In genomic region chr2:157053876-157054275, GRCh38 we compare ENCODE assay signal across 30 cellular contexts.
DNase-seq lines count a peak whose midpoint lies in the region; ATAC-seq and TF ChIP-seq lines count a peak whose summit lies in the region.
"Had no signal": no experiment of that assay in that cellular context is flagged by ENCODE, and none has a peak within 500 bp of the region (broad histone marks: within the 10 kb centered on the region; RNA-seq: fewer than 3 reads in every experiment).

No MANE protein-coding gene starts in this region.

- H3F3A ChIP-seq in SK-N-SH (replicated peaks; ENCODE audit: insufficient read depth) = peaks cover 21% of the 10 kb centered on the region

- no peak overlapping the region for H3K27ac Mint-ChIP-seq in Calu3 (ENCODE audit: unreplicated experiment)
- H3K27ac Mint-ChIP-seq: activated CD4-positive, alpha-beta memory T cell treated with anti-CD3 and anti-CD28 coated beads for 36 hours; activated naive CD4-positive, alpha-beta T cell treated with anti-CD3 and anti-CD28 coated beads for 36 hours; activated T-helper 1 cell treated with anti-CD3 and anti-CD28 coated beads, Interleukin-12 subunit alpha, Interleukin-12 subunit beta, Interleukin-2, Interleukin-4 antibody, amounts not matched to agents 30 ng/mL and 10 ng/mL and 1 ng/mL, durations not matched to agents 14 hours and 24 hours and 36 hours; CD4-positive, CD25-positive, alpha-beta regulatory T cell; natural killer cell treated with Interleukin-12 subunit alpha and Interleukin-12 subunit beta and Interleukin-15 and Interleukin-18, amount 100 ng/mL, for 72 hours had no signal

- H3K27ac ChIP-seq in SK-N-SH (ENCODE audit: low read depth in 2 of 2, low read length in 1 of 2) = peak overlapping the region in 1 of 2 experiments; percentile 29; a peak in 1 of 4 replicates
- H3K27ac ChIP-seq in RWPE2 (ENCODE audit: poor library complexity, severe bottlenecking) = peak overlapping the region; percentile 43
- no peak overlapping the region for H3K27ac ChIP-seq in lower lobe of right lung
- H3K27ac ChIP-seq: esophagus squamous epithelium, gastrocnemius medialis, pancreas, upper lobe of right lung had no signal

- no peaks in the 10 kb centered on the region for H3K36me3 ChIP-seq in SK-N-SH (replicated peaks in 1 of 2; ENCODE audit: control insufficient read depth in 1 of 2, insufficient read depth in 2 of 2, low read length in 1 of 2)
- no peaks in the 10 kb centered on the region for H3K36me3 ChIP-seq in RWPE2 (ENCODE audit: low read depth)
- H3K36me3 ChIP-seq in lower lobe of right lung = no peaks in the 10 kb centered on the region
- H3K36me3 ChIP-seq: esophagus squamous epithelium, gastrocnemius medialis, pancreas, upper lobe of right lung had no signal

- H3K4me3 ChIP-seq in SK-N-SH (ENCODE audit: low read depth in 2 of 2, low read length in 1 of 2) (no peak overlapping the region), RWPE2 (ENCODE audit: severe bottlenecking) (no peak overlapping the region), fibroblast of villous mesenchyme (ENCODE audit: low read depth, low read length) (no peak overlapping the region), lower lobe of right lung (no peak overlapping the region)
- H3K4me3 ChIP-seq: esophagus squamous epithelium, gastrocnemius medialis, lung, mucosa of descending colon, pancreas, upper lobe of right lung had no signal

- peaks cover 0 to 27% of the 10 kb centered on the region in 2 experiments; a peak in 1 of 4 replicates for H3K4me1 ChIP-seq in SK-N-SH (ENCODE audit: control insufficient read depth in 1 of 2, insufficient read depth in 2 of 2, low read depth in 1 of 2, low read length in 1 of 2)
- H3K4me1 ChIP-seq in RWPE2 (ENCODE audit: insufficient read depth, poor library complexity, severe bottlenecking) = peaks cover 22% of the 10 kb centered on the region
- no peaks in the 10 kb centered on the region for H3K4me1 ChIP-seq in lower lobe of right lung
- H3K4me1 ChIP-seq: esophagus squamous epithelium, gastrocnemius medialis, upper lobe of right lung had no signal

- peaks cover 23% of the 10 kb centered on the region for H3K4me1 Mint-ChIP-seq in Calu3 (ENCODE audit: low read depth, unreplicated experiment)
- H3K4me1 Mint-ChIP-seq: CD4-positive, CD25-positive, alpha-beta regulatory T cell had no signal

- no peaks in the 10 kb centered on the region for H4K20me1 ChIP-seq in SK-N-SH (ENCODE audit: insufficient read depth)

- 0 out of 2 replicates have a peak overlapping the region, but pooled peaks have one; percentile 19 for H2AFZ ChIP-seq in SK-N-SH (ENCODE audit: low read depth)

- peaks cover 4% of the 10 kb centered on the region for H3K36me3 Mint-ChIP-seq in Calu3 (ENCODE audit: insufficient read depth, unreplicated experiment)
- H3K36me3 Mint-ChIP-seq: activated CD4-positive, alpha-beta memory T cell treated with anti-CD3 and anti-CD28 coated beads for 36 hours; CD4-positive, CD25-positive, alpha-beta regulatory T cell; natural killer cell treated with Interleukin-12 subunit alpha and Interleukin-12 subunit beta and Interleukin-15 and Interleukin-18, amount 100 ng/mL, for 72 hours had no signal

- no peak for TF ChIP-seq EP300 in SK-N-SH (IDR thresholded peaks at IDR 0.05; ENCODE audit: borderline replicate concordance in 1 of 2, low read depth in 1 of 2, low read length in 1 of 2)

- TF ChIP-seq RAD21 in SK-N-SH (IDR thresholded peaks at IDR 0.05; ENCODE audit: low read length) = no peak

- H3K9ac ChIP-seq in SK-N-SH = no peak overlapping the region

- no TSS peak for BruUV-seq in Calu3 (replicated peaks; lab: Mats Ljungman, UMichigan)

- H3K9me2 ChIP-seq in SK-N-SH = no peaks in the 10 kb centered on the region

- POLR2A ChIA-PET in SK-N-SH (lab: Yijun Ruan, JAX) = no interaction called here

- no peak overlapping the region for H3K4me3 Mint-ChIP-seq in Calu3 (ENCODE audit: low read depth, unreplicated experiment)
- H3K4me3 Mint-ChIP-seq: activated CD4-positive, alpha-beta memory T cell treated with anti-CD3 and anti-CD28 coated beads for 36 hours; activated naive CD4-positive, alpha-beta T cell treated with anti-CD3 and anti-CD28 coated beads for 36 hours; activated T-helper 1 cell treated with anti-CD3 and anti-CD28 coated beads, Interleukin-12 subunit alpha, Interleukin-12 subunit beta, Interleukin-2, Interleukin-4 antibody, amounts not matched to agents 30 ng/mL and 10 ng/mL and 1 ng/mL, durations not matched to agents 14 hours and 24 hours and 36 hours; natural killer cell treated with Interleukin-12 subunit alpha and Interleukin-12 subunit beta and Interleukin-15 and Interleukin-18, amount 100 ng/mL, for 72 hours had no signal

- intact Hi-C loops in Calu3 (cut with micrococcal nuclease; ENCODE audit: unreplicated experiment) (loop anchor here (2.0 to 10.0 kb wide), 4 partner anchors 119 to 1681 kb away; no protein-coding TSS in a partner anchor), lower lobe of right lung (cut with DNase I) (no loop called here)

- WGBS in SK-N-SH (ENCODE audit: low lambda C conversion rate) = 77% methylated on average over 1 of the region's 1 CpG

- no peak overlapping the region for H3K4me2 ChIP-seq in SK-N-SH

- H3K79me2 ChIP-seq in SK-N-SH (ENCODE audit: insufficient read depth) = no peaks in the 10 kb centered on the region

- peaks cover 2% of the 10 kb centered on the region for H3K9me3 Mint-ChIP-seq in Calu3 (ENCODE audit: low read depth, unreplicated experiment)
- H3K9me3 Mint-ChIP-seq: activated CD4-positive, alpha-beta memory T cell treated with anti-CD3 and anti-CD28 coated beads for 36 hours; activated naive CD4-positive, alpha-beta T cell treated with anti-CD3 and anti-CD28 coated beads for 36 hours; activated T-helper 1 cell treated with anti-CD3 and anti-CD28 coated beads, Interleukin-12 subunit alpha, Interleukin-12 subunit beta, Interleukin-2, Interleukin-4 antibody, amounts not matched to agents 30 ng/mL and 10 ng/mL and 1 ng/mL, durations not matched to agents 14 hours and 24 hours and 36 hours had no signal

- DNase-seq in SK-N-SH = no peak
- DNase-seq in RWPE2 (ENCODE audit: low spot score) = no peak
- peak; percentile 12 for DNase-seq in fibroblast of villous mesenchyme (ENCODE audit: low read depth)
- no peak for DNase-seq in COR-L47 (lab: John Stamatoyannopoulos, UW)
- no peak for DNase-seq in T1000 (lab: John Stamatoyannopoulos, UW)
- DNase-seq in Calu3 = no peak
- no peak for DNase-seq in lower lobe of right lung
- DNase-seq: activated CD4-positive, alpha-beta memory T cell treated with anti-CD3 and anti-CD28 coated beads for 36 hours; activated CD4-positive, alpha-beta T cell treated with anti-CD3 and anti-CD28 coated beads for 1 hour; activated CD8-positive, alpha-beta memory T cell treated with anti-CD3 and anti-CD28 coated beads, Interleukin-2, amount 50 U/mL, for 4 hours; activated naive CD4-positive, alpha-beta T cell treated with anti-CD3 and anti-CD28 coated beads for 36 hours; CD4-positive, CD25-positive, alpha-beta regulatory T cell; esophagus squamous epithelium; gastrocnemius medialis; HCEC 1CT; hippocampal formation; Karpas-422; mucosa of descending colon; MV-4-11; NCI-H187; NCI-H524 treated with DMSO at 0.1 percent for 48 hours; NK-92 treated with Interleukin-12 subunit alpha and Interleukin-12 subunit beta, amount 100 ng/mL, for 24 hours; pancreas; small intestine; stimulated activated naive CD4-positive, alpha-beta T cell treated with Interleukin-2 at 50 U/mL for 16 hours; upper lobe of right lung had no signal

- ATAC-seq in SK-N-SH treated with all-trans-retinoic acid at 6 μM for 48 hours (no peak), RWPE2 (ENCODE audit: low read depth) (no peak), lower lobe of right lung (no peak)
- ATAC-seq: gastrocnemius medialis; mucosa of descending colon; natural killer cell treated with Interleukin-12 subunit alpha and Interleukin-12 subunit beta and Interleukin-15 and Interleukin-18, amount 100 ng/mL, for 72 hours; pancreas; upper lobe of right lung had no signal

- no peaks in the 10 kb centered on the region for H3K27me3 ChIP-seq in SK-N-SH (ENCODE audit: insufficient read depth)
- H3K27me3 ChIP-seq in RWPE2 (ENCODE audit: insufficient read depth, poor library complexity, severe bottlenecking) = no peaks in the 10 kb centered on the region
- H3K27me3 ChIP-seq in lower lobe of right lung (ENCODE audit: low read depth) = no peaks in the 10 kb centered on the region
- H3K27me3 ChIP-seq: esophagus squamous epithelium, gastrocnemius medialis, pancreas, upper lobe of right lung had no signal

- CTCF ChIA-PET in SK-N-SH (lab: Yijun Ruan, JAX) = interaction anchor here (1.1 to 1.3 kb wide), 2 partner anchors 8 to 1677 kb away, joined by 3 read pairs; no protein-coding TSS in a partner anchor
- CTCF ChIA-PET in Calu3 (lab: Charles Lee) = interaction anchor here (0.9 to 1.1 kb wide), 2 partner anchors 719 to 1681 kb away, joined by 4 to 5 read pairs; no protein-coding TSS in a partner anchor

- no peaks in the 10 kb centered on the region for H3K9me3 ChIP-seq in SK-N-SH
- H3K9me3 ChIP-seq in RWPE2 (ENCODE audit: severe bottlenecking) = no peaks in the 10 kb centered on the region
- no peaks in the 10 kb centered on the region for H3K9me3 ChIP-seq in lower lobe of right lung
- H3K9me3 ChIP-seq: esophagus squamous epithelium, gastrocnemius medialis, mucosa of descending colon, pancreas, upper lobe of right lung had no signal

- H3K27me3 Mint-ChIP-seq in Calu3 (ENCODE audit: unreplicated experiment) = no peaks in the 10 kb centered on the region
- H3K27me3 Mint-ChIP-seq: natural killer cell treated with Interleukin-12 subunit alpha and Interleukin-12 subunit beta and Interleukin-15 and Interleukin-18, amount 100 ng/mL, for 72 hours had no signal

- no peak for TF ChIP-seq CTCF in SK-N-SH (IDR thresholded peaks at IDR 0.05)
- TF ChIP-seq CTCF in RWPE2 (IDR thresholded peaks at IDR 0.05; ENCODE audit: poor library complexity, severe bottlenecking) = no peak
- no peak for TF ChIP-seq CTCF in fibroblast of villous mesenchyme (IDR thresholded peaks at IDR 0.05; ENCODE audit: insufficient read depth, low read depth, low read length)
- no peak for TF ChIP-seq CTCF in Calu3 (IDR thresholded peaks at IDR 0.05; ENCODE audit: unreplicated experiment)
- TF ChIP-seq CTCF in lower lobe of right lung (IDR thresholded peaks at IDR 0.05) = no peak

TF ChIP-seq in SK-N-SH, 30 proteins besides CTCF, POLR2A, EP300 and RAD21 (continues in another document):
- TF ChIP-seq TCF12 (IDR thresholded peaks at IDR 0.05) = no peak

TF ChIP-seq in SK-N-SH treated with all-trans-retinoic acid at 6 μM for 48 hours, 23 proteins besides CTCF, POLR2A, EP300 and RAD21:
- no peak for TF ChIP-seq CSDC2 (CRISPR knock-in tag; IDR thresholded peaks at IDR 0.05)
- TF ChIP-seq PPARA (CRISPR knock-in tag; IDR thresholded peaks at IDR 0.05; ENCODE audit: borderline replicate concordance) = no peak
- no peak for TF ChIP-seq ZNF565 (CRISPR knock-in tag; conservative IDR thresholded peaks at IDR 0.05; ENCODE audit: low read depth)
TF ChIP-seq in SK-N-SH treated with all-trans-retinoic acid at 6 μM for 48 hours: peak in this region for 0.
